ENCODE assay signal across 11 cellular contexts in the genomic region with DNA sequence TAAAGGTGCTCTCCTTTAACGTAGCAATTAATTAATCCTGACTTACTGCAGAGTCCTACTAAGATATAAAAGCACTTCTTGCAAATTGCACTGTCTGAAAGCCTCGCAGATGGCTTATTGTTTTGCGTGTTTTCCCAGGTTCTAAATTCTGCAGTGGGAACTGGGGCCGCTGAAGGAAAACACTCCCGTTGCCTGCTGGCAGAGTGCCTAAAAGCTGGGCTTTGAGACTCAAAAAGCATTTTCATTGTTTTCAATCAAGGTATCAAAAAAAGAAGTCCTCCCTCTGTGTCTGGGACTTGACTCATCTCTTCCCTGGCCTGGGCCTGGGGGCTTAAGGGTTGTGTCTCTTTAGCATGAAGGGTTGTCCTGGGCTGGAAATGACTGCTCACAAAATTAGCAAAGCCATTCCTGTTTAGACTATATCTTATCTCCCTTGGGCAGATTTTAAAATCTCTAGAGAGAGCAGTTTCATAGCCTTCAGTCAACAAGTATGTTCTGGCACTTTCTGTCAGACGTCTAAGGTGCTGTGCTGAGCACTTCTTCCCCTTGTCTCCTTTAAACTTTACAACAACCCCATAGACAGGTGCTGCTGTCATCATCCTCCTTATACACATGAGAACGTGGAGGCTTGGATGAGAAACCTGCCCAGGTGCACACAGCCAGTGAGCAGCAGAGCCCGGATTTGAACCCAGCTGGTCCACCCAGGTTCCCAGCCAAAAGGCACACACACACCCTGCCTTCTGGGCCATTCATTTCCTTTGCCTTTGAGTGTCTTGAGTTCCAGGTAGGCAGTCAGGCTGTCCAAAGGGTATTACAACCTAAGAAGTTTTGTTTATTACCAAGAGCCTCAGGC. TPM values are rescaled to one million over a fixed set of nuclear protein-coding genes. Genes with fewer than 3 reads are reported as not detected.
DNase-seq lines count a peak whose midpoint lies in the region; ATAC-seq and TF ChIP-seq lines count a peak whose summit lies in the region.
"Had no signal": no experiment of that assay in that cellular context is flagged by ENCODE, and none has a peak within 500 bp of the region (broad histone marks: within the 10 kb centered on the region; RNA-seq: fewer than 3 reads in every experiment).

No MANE protein-coding gene starts in this region.

- TF ChIP-seq CTCF in upper lobe of right lung (IDR thresholded peaks at IDR 0.05) (no peak), GM10248 (IDR thresholded peaks at IDR 0.05; ENCODE audit: control extremely low read depth, extremely low read depth, low read depth, missing control alignments) (no peak)

- no peaks in the 10 kb centered on the region for H3K9me3 Mint-ChIP-seq in activated T-cell treated with anti-CD3 and anti-CD28 coated beads, Interleukin-2, amount 50 U/mL, for 72 hours
- H3K9me3 Mint-ChIP-seq in activated T-helper 1 cell treated with anti-CD3 and anti-CD28 coated beads, Interleukin-12 subunit alpha, Interleukin-12 subunit beta, Interleukin-2, Interleukin-4 antibody, amounts not matched to agents 30 ng/mL and 10 ng/mL and 1 ng/mL, durations not matched to agents 14 hours and 24 hours and 36 hours, result peaks cover 7% of the 10 kb centered on the region

- H3K27me3 Mint-ChIP-seq in activated T-cell treated with anti-CD3 and anti-CD28 coated beads, Interleukin-2, amount 50 U/mL, for 72 hours (ENCODE audit: low read depth), result no peaks in the 10 kb centered on the region
- no peaks in the 10 kb centered on the region for H3K27me3 Mint-ChIP-seq in activated T-helper 1 cell treated with anti-CD3 and anti-CD28 coated beads, Interleukin-12 subunit alpha, Interleukin-12 subunit beta, Interleukin-2, Interleukin-4 antibody, amounts not matched to agents 30 ng/mL and 10 ng/mL and 1 ng/mL, durations not matched to agents 14 hours and 24 hours and 36 hours (ENCODE audit: insufficient read depth)

- peaks cover 9 to 11% of the 10 kb centered on the region in 2 donors for H3K36me3 Mint-ChIP-seq in activated T-cell treated with anti-CD3 and anti-CD28 coated beads, Interleukin-2, amount 50 U/mL, for 72 hours (ENCODE audit: insufficient read depth in 2 of 2)
- H3K36me3 Mint-ChIP-seq in activated T-helper 1 cell treated with anti-CD3 and anti-CD28 coated beads, Interleukin-12 subunit alpha, Interleukin-12 subunit beta, Interleukin-2, Interleukin-4 antibody, amounts not matched to agents 30 ng/mL and 10 ng/mL and 1 ng/mL, durations not matched to agents 14 hours and 24 hours and 36 hours (ENCODE audit: low read depth), result peaks cover 54% of the 10 kb centered on the region

- intact Hi-C loops in activated T-helper 1 cell treated with anti-CD3 and anti-CD28 coated beads, Interleukin-12 subunit alpha, Interleukin-12 subunit beta, Interleukin-2, Interleukin-4 antibody, amounts not matched to agents 30 ng/mL and 10 ng/mL and 1 ng/mL, durations not matched to agents 14 hours and 24 hours and 36 hours (cut with micrococcal nuclease), result no loop called here
- intact Hi-C loops in left ventricle myocardium superior (cut with micrococcal nuclease), result no loop called here
- intact Hi-C loops in upper lobe of right lung (cut with DNase I), result no loop called here

- H3K4me3 Mint-ChIP-seq in activated T-cell treated with anti-CD3 and anti-CD28 coated beads, Interleukin-2, amount 50 U/mL, for 72 hours, result no peak overlapping the region
- no peak overlapping the region for H3K4me3 Mint-ChIP-seq in activated T-helper 1 cell treated with anti-CD3 and anti-CD28 coated beads, Interleukin-12 subunit alpha, Interleukin-12 subunit beta, Interleukin-2, Interleukin-4 antibody, amounts not matched to agents 30 ng/mL and 10 ng/mL and 1 ng/mL, durations not matched to agents 14 hours and 24 hours and 36 hours

- no peaks in the 10 kb centered on the region for H3K27me3 ChIP-seq in upper lobe of right lung
- H3K27me3 ChIP-seq in SJCRH30, result no peaks in the 10 kb centered on the region

- ATAC-seq in activated T-cell treated with anti-CD3 and anti-CD28 coated beads, Interleukin-2, amount 50 U/mL, for 72 hours (replicated peaks in 1 of 2), result no peak
- ATAC-seq in left ventricle myocardium superior (no peak), upper lobe of right lung (no peak), GM19328 (IDR thresholded peaks at IDR 0.05; ENCODE audit: unreplicated experiment) (no peak)

- peak overlapping the region; percentile 54 for H3K27ac Mint-ChIP-seq in activated T-cell treated with anti-CD3 and anti-CD28 coated beads, Interleukin-2, amount 50 U/mL, for 72 hours
- H3K27ac Mint-ChIP-seq in activated T-helper 1 cell treated with anti-CD3 and anti-CD28 coated beads, Interleukin-12 subunit alpha, Interleukin-12 subunit beta, Interleukin-2, Interleukin-4 antibody, amounts not matched to agents 30 ng/mL and 10 ng/mL and 1 ng/mL, durations not matched to agents 14 hours and 24 hours and 36 hours, result peak overlapping the region; percentile 43

- CTCF ChIA-PET in GM10248 (lab: Yijun Ruan, JAX), result interaction anchor here (1.0 to 2.1 kb wide), 2 partner anchors 10 to 17 kb away, joined by 3 to 13 read pairs; no protein-coding TSS in a partner anchor

- no peaks in the 10 kb centered on the region for H3K9me3 ChIP-seq in upper lobe of right lung
- no peaks in the 10 kb centered on the region for H3K9me3 ChIP-seq in SJCRH30 (replicated peaks)

- H3K36me3 ChIP-seq in upper lobe of right lung (peaks cover 21% of the 10 kb centered on the region), SJCRH30 (peaks cover 13% of the 10 kb centered on the region)

- H3K27ac ChIP-seq in upper lobe of right lung (peak overlapping the region; percentile 30), SJCRH30 (no peak overlapping the region)

- POLR2A ChIA-PET in GM10248 (lab: Yijun Ruan, JAX), result no interaction called here

- H3K4me1 ChIP-seq in upper lobe of right lung, result peaks cover 14% of the 10 kb centered on the region
- peaks cover 8% of the 10 kb centered on the region for H3K4me1 ChIP-seq in SJCRH30

- peaks cover 28% of the 10 kb centered on the region for H3K4me1 Mint-ChIP-seq in activated T-cell treated with anti-CD3 and anti-CD28 coated beads, Interleukin-2, amount 50 U/mL, for 72 hours (ENCODE audit: low read depth)
- H3K4me1 Mint-ChIP-seq in activated T-helper 1 cell treated with anti-CD3 and anti-CD28 coated beads, Interleukin-12 subunit alpha, Interleukin-12 subunit beta, Interleukin-2, Interleukin-4 antibody, amounts not matched to agents 30 ng/mL and 10 ng/mL and 1 ng/mL, durations not matched to agents 14 hours and 24 hours and 36 hours (ENCODE audit: low read depth), result peaks cover 33% of the 10 kb centered on the region

- no peak for DNase-seq in activated T-cell treated with anti-CD3 and anti-CD28 coated beads, Interleukin-2, amount 50 U/mL, for 72 hours
- DNase-seq in activated T-cell treated with anti-CD3 and anti-CD28 coated beads for 4 hours, result no peak
- DNase-seq in activated T-helper 1 cell treated with anti-CD3 and anti-CD28 coated beads, Interleukin-12 subunit alpha, Interleukin-12 subunit beta, Interleukin-2, Interleukin-4 antibody, amounts not matched to agents 30 ng/mL and 10 ng/mL and 1 ng/mL, durations not matched to agents 14 hours and 24 hours and 36 hours (ENCODE audit: low spot score), result no peak
- peak; percentile 52 for DNase-seq in left ventricle myocardium superior
- DNase-seq in upper lobe of right lung, result no peak
- DNase-seq in SJCRH30, result no peak
- DNase-seq in GM10248 (ENCODE audit: extremely low spot score), result no peak
- DNase-seq: activated CD4-positive, alpha-beta T cell treated with anti-CD3 and anti-CD28 coated beads for 4 hours; IMR-90; NCI-H510A treated with DMSO at 0.1 percent for 48 hours had no signal

- H3K4me3 ChIP-seq in upper lobe of right lung (no peak overlapping the region), SJCRH30 (no peak overlapping the region)

RNA-seq across cellular contexts. Expression of gene ELK3, which starts 31.1 kb away (rescaled TPM):
- 10 to 100 TPM; 31.2 to 34.9 TPM for total RNA-seq in activated T-cell treated with anti-CD3 and anti-CD28 coated beads, Interleukin-2, amount 50 U/mL, for 72 hours
- total RNA-seq in activated T-helper 1 cell treated with anti-CD3 and anti-CD28 coated beads, Interleukin-12 subunit alpha, Interleukin-12 subunit beta, Interleukin-2, Interleukin-4 antibody, amounts not matched to agents 30 ng/mL and 10 ng/mL and 1 ng/mL, durations not matched to agents 14 hours and 24 hours and 36 hours, result 40.8 and 45.3 TPM in 2 replicates
- total RNA-seq in left ventricle myocardium superior, result 21.1 TPM
- total RNA-seq in upper lobe of right lung, result 41.2 TPM
- 31.8 and 34.0 TPM in 2 replicates for total RNA-seq in SJCRH30 (2014; rRNA removed; shearing (Covaris generic))
